ENCODE assay signal across 9 cellular contexts in genomic region chr3:38650248-38650940, GRCh38. TPM values are rescaled to one million over a fixed set of nuclear protein-coding genes. Genes with fewer than 3 reads are reported as not detected.
DNase-seq lines count a peak whose midpoint lies in the region; ATAC-seq and TF ChIP-seq lines count a peak whose summit lies in the region.
"Had no signal": no experiment of that assay in that cellular context is flagged by ENCODE, and none has a peak within 500 bp of the region (broad histone marks: within the 10 kb centered on the region; RNA-seq: fewer than 3 reads in every experiment).

No MANE protein-coding gene starts in this region.

- peak overlapping the region; percentile 48 for H3K4me2 ChIP-seq in KMS-11

- H4K20me1 ChIP-seq in KMS-11 (ENCODE audit: insufficient read depth) = no peaks in the 10 kb centered on the region

- H3K36me3 ChIP-seq in KMS-11 (ENCODE audit: insufficient read depth) (no peaks in the 10 kb centered on the region), endodermal cell (ENCODE audit: control insufficient read depth, insufficient read depth, low read length) (no peaks in the 10 kb centered on the region), gastrocnemius medialis (no peaks in the 10 kb centered on the region)

- peaks cover 8% of the 10 kb centered on the region for H3K27me3 Mint-ChIP-seq in endodermal cell (ENCODE audit: insufficient read depth)

- DNase-seq in NCI-H1417 (lab: John Stamatoyannopoulos, UW) (peak in 2 of 3 experiments; percentile 24 to 26), NCI-H1417 treated with DMSO at 0.1 percent for 48 hours (lab: John Stamatoyannopoulos, UW) (no peak), endodermal cell (peak; percentile 58), gastrocnemius medialis (no peak), SHP77 (lab: John Stamatoyannopoulos, UW) (no peak), NCI-H2081 treated with DMSO at 0.1 percent for 48 hours (lab: John Stamatoyannopoulos, UW) (no peak), middle frontal gyrus (ENCODE audit: extremely low spot score, low spot score) (no peak)

- in situ Hi-C loops in gastrocnemius medialis (cut with MboI; ENCODE audit: low sequenced_read_pairs in 4 of 4) = loop anchor here in 1 of 4 donors (5.0 kb wide), 1 partner anchor 128 kb away; no protein-coding TSS in a partner anchor

- no peaks in the 10 kb centered on the region for H3K79me2 ChIP-seq in KMS-11 (ENCODE audit: insufficient read depth, low read depth)

- H3K27me3 ChIP-seq in KMS-11 (ENCODE audit: insufficient read depth, low read depth) (no peaks in the 10 kb centered on the region; the same call in 1 of the 2 replicates), endodermal cell (ENCODE audit: control insufficient read depth, insufficient read depth, low read length, poor library complexity, severe bottlenecking) (peaks cover 73% of the 10 kb centered on the region), gastrocnemius medialis (peaks cover 19 to 25% (median 19%) of the 10 kb centered on the region in 3 donors)

- H3K9me3 Mint-ChIP-seq in endodermal cell = peaks cover 4% of the 10 kb centered on the region

- TF ChIP-seq CTCF in KMS-11 (conservative IDR thresholded peaks at IDR 0.05; ENCODE audit: low read depth, low read length) (no peak), endodermal cell (conservative IDR thresholded peaks at IDR 0.05) (no peak), gastrocnemius medialis (IDR thresholded peaks at IDR 0.05 in 4 of 5, conservative IDR thresholded peaks at IDR 0.05 in 1 of 5) (no peak)

- H3K4me1 Mint-ChIP-seq in endodermal cell = peaks cover 4% of the 10 kb centered on the region

- H3K4me3 ChIP-seq in KMS-11 (IDR thresholded peaks at IDR 0.05; ENCODE audit: insufficient read depth, low read depth, low read length) (no peak overlapping the region), endodermal cell (ENCODE audit: low read length) (peak overlapping the region; percentile 61), gastrocnemius medialis (peak overlapping the region in 3 of 4 donors; percentile 39 to 50 (median 43))
- H3K4me3 ChIP-seq: mucosa of descending colon had no signal

- no peak for TF ChIP-seq POLR2A in gastrocnemius medialis (IDR thresholded peaks at IDR 0.05)

- intact Hi-C loops in gastrocnemius medialis (cut with DNase I; ENCODE audit: low total_unique reads) = no loop called here

- no peak overlapping the region for H3K27ac Mint-ChIP-seq in endodermal cell

- WGBS in endodermal cell (ENCODE audit: insufficient coverage in 1 of 2, insufficient read length in 1 of 2), 2 experiments = 68 to 86% methylated on average over 3 to 13 of the region's 13 CpGs

- H3K9me3 ChIP-seq in endodermal cell (ENCODE audit: control insufficient read depth, low read length) = peaks cover 7% of the 10 kb centered on the region
- no peaks in the 10 kb centered on the region for H3K9me3 ChIP-seq in gastrocnemius medialis
- H3K9me3 ChIP-seq: mucosa of descending colon had no signal

- peak overlapping the region; percentile 75; the same call in 1 of the 2 replicates for H2AFZ ChIP-seq in KMS-11 (ENCODE audit: low read depth)

- H3K9ac ChIP-seq in KMS-11 (peak overlapping the region; percentile 52; the same call in 1 of the 2 replicates), endodermal cell (ENCODE audit: extremely low read depth, low read length, poor library complexity, severe bottlenecking) (no peak overlapping the region)

- H3K4me1 ChIP-seq in KMS-11 (ENCODE audit: low read depth, poor library complexity, severe bottlenecking) (no peaks in the 10 kb centered on the region), endodermal cell (ENCODE audit: control insufficient read depth, insufficient read depth, low read length) (no peaks in the 10 kb centered on the region), gastrocnemius medialis (peaks cover 6 to 10% of the 10 kb centered on the region in 2 donors)

- ATAC-seq in gastrocnemius medialis = no peak

- no peak overlapping the region for H3K4me3 Mint-ChIP-seq in endodermal cell

- H3K27ac ChIP-seq in KMS-11 (no peak overlapping the region), endodermal cell (ENCODE audit: low read depth, low read length) (no peak overlapping the region), gastrocnemius medialis (no peak overlapping the region)

- no peaks in the 10 kb centered on the region for H3K36me3 Mint-ChIP-seq in endodermal cell (ENCODE audit: low read depth)

RNA-seq across cellular contexts. Expression of gene SCN5A, which starts 0.9 kb away (rescaled TPM):
- total RNA-seq in endodermal cell (1 to 10 TPM; 4.5 to 5.6 TPM), gastrocnemius medialis (1 to 10 TPM in 2 of 4 donors, under 1 TPM in 1, not detected in 1; 0.05 to 4.3 (median 2.8) TPM)
- polyA plus RNA-seq in endodermal cell (2013, experiment 1 of 2) = 0.85 TPM
- polyA plus RNA-seq in endodermal cell (2013, experiment 2 of 2) = 0.66 TPM

Comparison
In these comparisons a context has a peak if more than half of its experiments do, and no peak if none do; other contexts are left out.
1. DNase-seq: peak in NCI-H1417 (2 of 3) and endodermal cell (single experiment); none in NCI-H1417 treated with DMSO at 0.1 percent for 48 hours (single experiment), gastrocnemius medialis (0 of 2), SHP77 (0 of 2), NCI-H2081 treated with DMSO at 0.1 percent for 48 hours (single experiment) and middle frontal gyrus (single experiment).